Comparison of ENCODE assay signal across 1 cellular context in genomic region chr19:43595605-43595998, GRCh38.
TF ChIP-seq lines count a peak whose summit lies in the region.

No MANE protein-coding gene starts in this region.

TF ChIP-seq in K562, 482 proteins besides CTCF, POLR2A, EP300 and RAD21:
- 0 out of 2 replicates have a peak, but pooled peaks have one; percentile 24 for TF ChIP-seq SMAD4 (CRISPR knock-in tag; conservative IDR thresholded peaks at IDR 0.05)
- 0 out of 2 replicates have a peak, but pooled peaks have one; percentile 10 for TF ChIP-seq ZNF165 (CRISPR knock-in tag; IDR thresholded peaks at IDR 0.05; ENCODE audit: borderline replicate concordance)
- TF ChIP-seq MXI1 (IDR thresholded peaks at IDR 0.05; ENCODE audit: low read depth, low read length) = no peak
- TF ChIP-seq AFF1 (IDR thresholded peaks at IDR 0.05; ENCODE audit: low read depth in 1 of 2, partially characterized antibody in 2 of 2) = peak in 1 of 2 experiments; percentile 17
- TF ChIP-seq BCOR (IDR thresholded peaks at IDR 0.05) = peak; percentile 35; the same call in 1 of the 2 replicates
- TF ChIP-seq ZNF583 (CRISPR knock-in tag; IDR thresholded peaks at IDR 0.05) = 0 out of 2 replicates have a peak, but pooled peaks have one; percentile 27
- TF ChIP-seq ARID1B (IDR thresholded peaks at IDR 0.05) = 0 out of 2 replicates have a peak, but pooled peaks have one; percentile 11
- TF ChIP-seq MTA1 (IDR thresholded peaks at IDR 0.05; ENCODE audit: borderline replicate concordance) = no peak
- peak; percentile 9; the same call in 1 of the 2 replicates for TF ChIP-seq PHF8 (IDR thresholded peaks at IDR 0.05; ENCODE audit: borderline replicate concordance, low read length)
- 0 out of 2 replicates have a peak, but pooled peaks have one; percentile 18 for TF ChIP-seq FOXP1 (CRISPR knock-in tag; IDR thresholded peaks at IDR 0.05)
- peak; percentile 8 for TF ChIP-seq RBM25 (IDR thresholded peaks at IDR 0.05; ENCODE audit: low read depth, low read length, severe bottlenecking)
- 0 out of 2 replicates have a peak, but pooled peaks have one; percentile 9 for TF ChIP-seq DPF2 (IDR thresholded peaks at IDR 0.05)
- 0 out of 2 replicates have a peak, but pooled peaks have one; percentile 11 for TF ChIP-seq CC2D1A (IDR thresholded peaks at IDR 0.05)
- TF ChIP-seq SUPT5H (IDR thresholded peaks at IDR 0.05) = peak; percentile 20
- TF ChIP-seq ARID4B (CRISPR knock-in tag; IDR thresholded peaks at IDR 0.05) = peak; percentile 62; the same call in 1 of the 2 replicates
- 0 out of 2 replicates have a peak, but pooled peaks have one; percentile 49 for TF ChIP-seq DMBX1 (CRISPR knock-in tag; IDR thresholded peaks at IDR 0.05; ENCODE audit: borderline replicate concordance)
- 0 out of 2 replicates have a peak, but pooled peaks have one; percentile 48 for TF ChIP-seq ZNF511 (CRISPR knock-in tag; IDR thresholded peaks at IDR 0.05)
- TF ChIP-seq MGA (IDR thresholded peaks at IDR 0.05) = 0 out of 2 replicates have a peak, but pooled peaks have one; percentile 38
- TF ChIP-seq SMAD2 (IDR thresholded peaks at IDR 0.05; ENCODE audit: low read depth, low read length) = no peak
- TF ChIP-seq KDM1A (IDR thresholded peaks at IDR 0.05) = peak; percentile 79; a peak in 3 of 4 replicates
- no peak for TF ChIP-seq ELF4 (CRISPR knock-in tag; IDR thresholded peaks at IDR 0.05)
- no peak for TF ChIP-seq ZNF507 (tag; conservative IDR thresholded peaks at IDR 0.05)
